ENCODE assay signal across 2 cellular contexts in genomic region chr18:49016648-49017539, GRCh38.
TF ChIP-seq lines count a peak whose summit lies in the region.

No MANE protein-coding gene starts in this region.

TF ChIP-seq in K562, 482 proteins besides CTCF, POLR2A, EP300 and RAD21 (continued from another document and continues in another):
- TF ChIP-seq, protein P1, sequence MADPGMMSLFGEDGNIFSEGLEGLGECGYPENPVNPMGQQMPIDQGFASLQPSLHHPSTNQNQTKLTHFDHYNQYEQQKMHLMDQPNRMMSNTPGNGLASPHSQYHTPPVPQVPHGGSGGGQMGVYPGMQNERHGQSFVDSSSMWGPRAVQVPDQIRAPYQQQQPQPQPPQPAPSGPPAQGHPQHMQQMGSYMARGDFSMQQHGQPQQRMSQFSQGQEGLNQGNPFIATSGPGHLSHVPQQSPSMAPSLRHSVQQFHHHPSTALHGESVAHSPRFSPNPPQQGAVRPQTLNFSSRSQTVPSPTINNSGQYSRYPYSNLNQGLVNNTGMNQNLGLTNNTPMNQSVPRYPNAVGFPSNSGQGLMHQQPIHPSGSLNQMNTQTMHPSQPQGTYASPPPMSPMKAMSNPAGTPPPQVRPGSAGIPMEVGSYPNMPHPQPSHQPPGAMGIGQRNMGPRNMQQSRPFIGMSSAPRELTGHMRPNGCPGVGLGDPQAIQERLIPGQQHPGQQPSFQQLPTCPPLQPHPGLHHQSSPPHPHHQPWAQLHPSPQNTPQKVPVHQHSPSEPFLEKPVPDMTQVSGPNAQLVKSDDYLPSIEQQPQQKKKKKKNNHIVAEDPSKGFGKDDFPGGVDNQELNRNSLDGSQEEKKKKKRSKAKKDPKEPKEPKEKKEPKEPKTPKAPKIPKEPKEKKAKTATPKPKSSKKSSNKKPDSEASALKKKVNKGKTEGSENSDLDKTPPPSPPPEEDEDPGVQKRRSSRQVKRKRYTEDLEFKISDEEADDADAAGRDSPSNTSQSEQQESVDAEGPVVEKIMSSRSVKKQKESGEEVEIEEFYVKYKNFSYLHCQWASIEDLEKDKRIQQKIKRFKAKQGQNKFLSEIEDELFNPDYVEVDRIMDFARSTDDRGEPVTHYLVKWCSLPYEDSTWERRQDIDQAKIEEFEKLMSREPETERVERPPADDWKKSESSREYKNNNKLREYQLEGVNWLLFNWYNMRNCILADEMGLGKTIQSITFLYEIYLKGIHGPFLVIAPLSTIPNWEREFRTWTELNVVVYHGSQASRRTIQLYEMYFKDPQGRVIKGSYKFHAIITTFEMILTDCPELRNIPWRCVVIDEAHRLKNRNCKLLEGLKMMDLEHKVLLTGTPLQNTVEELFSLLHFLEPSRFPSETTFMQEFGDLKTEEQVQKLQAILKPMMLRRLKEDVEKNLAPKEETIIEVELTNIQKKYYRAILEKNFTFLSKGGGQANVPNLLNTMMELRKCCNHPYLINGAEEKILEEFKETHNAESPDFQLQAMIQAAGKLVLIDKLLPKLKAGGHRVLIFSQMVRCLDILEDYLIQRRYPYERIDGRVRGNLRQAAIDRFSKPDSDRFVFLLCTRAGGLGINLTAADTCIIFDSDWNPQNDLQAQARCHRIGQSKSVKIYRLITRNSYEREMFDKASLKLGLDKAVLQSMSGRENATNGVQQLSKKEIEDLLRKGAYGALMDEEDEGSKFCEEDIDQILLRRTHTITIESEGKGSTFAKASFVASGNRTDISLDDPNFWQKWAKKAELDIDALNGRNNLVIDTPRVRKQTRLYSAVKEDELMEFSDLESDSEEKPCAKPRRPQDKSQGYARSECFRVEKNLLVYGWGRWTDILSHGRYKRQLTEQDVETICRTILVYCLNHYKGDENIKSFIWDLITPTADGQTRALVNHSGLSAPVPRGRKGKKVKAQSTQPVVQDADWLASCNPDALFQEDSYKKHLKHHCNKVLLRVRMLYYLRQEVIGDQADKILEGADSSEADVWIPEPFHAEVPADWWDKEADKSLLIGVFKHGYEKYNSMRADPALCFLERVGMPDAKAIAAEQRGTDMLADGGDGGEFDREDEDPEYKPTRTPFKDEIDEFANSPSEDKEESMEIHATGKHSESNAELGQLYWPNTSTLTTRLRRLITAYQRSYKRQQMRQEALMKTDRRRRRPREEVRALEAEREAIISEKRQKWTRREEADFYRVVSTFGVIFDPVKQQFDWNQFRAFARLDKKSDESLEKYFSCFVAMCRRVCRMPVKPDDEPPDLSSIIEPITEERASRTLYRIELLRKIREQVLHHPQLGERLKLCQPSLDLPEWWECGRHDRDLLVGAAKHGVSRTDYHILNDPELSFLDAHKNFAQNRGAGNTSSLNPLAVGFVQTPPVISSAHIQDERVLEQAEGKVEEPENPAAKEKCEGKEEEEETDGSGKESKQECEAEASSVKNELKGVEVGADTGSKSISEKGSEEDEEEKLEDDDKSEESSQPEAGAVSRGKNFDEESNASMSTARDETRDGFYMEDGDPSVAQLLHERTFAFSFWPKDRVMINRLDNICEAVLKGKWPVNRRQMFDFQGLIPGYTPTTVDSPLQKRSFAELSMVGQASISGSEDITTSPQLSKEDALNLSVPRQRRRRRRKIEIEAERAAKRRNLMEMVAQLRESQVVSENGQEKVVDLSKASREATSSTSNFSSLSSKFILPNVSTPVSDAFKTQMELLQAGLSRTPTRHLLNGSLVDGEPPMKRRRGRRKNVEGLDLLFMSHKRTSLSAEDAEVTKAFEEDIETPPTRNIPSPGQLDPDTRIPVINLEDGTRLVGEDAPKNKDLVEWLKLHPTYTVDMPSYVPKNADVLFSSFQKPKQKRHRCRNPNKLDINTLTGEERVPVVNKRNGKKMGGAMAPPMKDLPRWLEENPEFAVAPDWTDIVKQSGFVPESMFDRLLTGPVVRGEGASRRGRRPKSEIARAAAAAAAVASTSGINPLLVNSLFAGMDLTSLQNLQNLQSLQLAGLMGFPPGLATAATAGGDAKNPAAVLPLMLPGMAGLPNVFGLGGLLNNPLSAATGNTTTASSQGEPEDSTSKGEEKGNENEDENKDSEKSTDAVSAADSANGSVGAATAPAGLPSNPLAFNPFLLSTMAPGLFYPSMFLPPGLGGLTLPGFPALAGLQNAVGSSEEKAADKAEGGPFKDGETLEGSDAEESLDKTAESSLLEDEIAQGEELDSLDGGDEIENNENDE (IDR thresholded peaks at IDR 0.05; ENCODE audit: low read depth, low read length): no peak
- TF ChIP-seq BRF1 (IDR thresholded peaks at IDR 0.05; ENCODE audit: borderline replicate concordance, extremely low read depth, insufficient read length) (no peak), HMG20A (CRISPR knock-in tag; conservative IDR thresholded peaks at IDR 0.05) (no peak), GATA2 (CRISPR knock-in tag; IDR thresholded peaks at IDR 0.05) (no peak), ZNF133 (CRISPR knock-in tag; IDR thresholded peaks at IDR 0.05) (no peak), RCOR1 (IDR thresholded peaks at IDR 0.05; ENCODE audit: borderline replicate concordance in 1 of 2, low read depth in 2 of 2, low read length in 2 of 2) (no peak), POLR2H (tag; IDR thresholded peaks at IDR 0.05; ENCODE audit: low read depth) (no peak), MAFG (tag; conservative IDR thresholded peaks at IDR 0.05) (no peak), ZNF583 (CRISPR knock-in tag; IDR thresholded peaks at IDR 0.05) (no peak), BDP1 (IDR thresholded peaks at IDR 0.05; ENCODE audit: insufficient read depth, insufficient read length) (no peak), SRF (CRISPR knock-in tag; IDR thresholded peaks at IDR 0.05) (no peak), L3MBTL2 (IDR thresholded peaks at IDR 0.05) (0 out of 2 replicates have a peak, but pooled peaks have one; percentile 29), ZNF507 (tag; conservative IDR thresholded peaks at IDR 0.05) (no peak), NCOR1 (IDR thresholded peaks at IDR 0.05) (no peak), E2F6 (IDR thresholded peaks at IDR 0.05; ENCODE audit: borderline replicate concordance in 1 of 2, extremely low read depth in 1 of 2, insufficient read depth in 1 of 2, insufficient read length in 1 of 2, low read depth in 1 of 2, low read length in 1 of 2, poor library complexity in 1 of 2, severe bottlenecking in 1 of 2) (peak in 1 of 2 experiments; percentile 8), PREB (CRISPR knock-in tag; IDR thresholded peaks at IDR 0.05) (no peak)

TF ChIP-seq in HepG2, 621 proteins besides CTCF, POLR2A, EP300 and RAD21 (continued from another document):
- TF ChIP-seq ZNF576 (CRISPR knock-in tag; IDR thresholded peaks at IDR 0.05) (no peak), ZFP1 (CRISPR knock-in tag; IDR thresholded peaks at IDR 0.05) (no peak), ATF7 (IDR thresholded peaks at IDR 0.05) (no peak), ATF7 (CRISPR knock-in tag; IDR thresholded peaks at IDR 0.05) (0 out of 2 replicates have a peak, but pooled peaks have one; percentile 35), ZNF121 (CRISPR knock-in tag; IDR thresholded peaks at IDR 0.05) (peak; percentile 26; the same call in 1 of the 2 replicates), ZNF746 (CRISPR knock-in tag; IDR thresholded peaks at IDR 0.05) (0 out of 2 replicates have a peak, but pooled peaks have one; percentile 21), SALL1 (CRISPR knock-in tag; IDR thresholded peaks at IDR 0.05) (peak; percentile 24; the same call in 1 of the 2 replicates), SOX6 (IDR thresholded peaks at IDR 0.05) (no peak), SOX6 (CRISPR knock-in tag; IDR thresholded peaks at IDR 0.05) (0 out of 2 replicates have a peak, but pooled peaks have one; percentile 36), ZNF350 (CRISPR knock-in tag; IDR thresholded peaks at IDR 0.05; ENCODE audit: borderline replicate concordance, low read depth) (peak; percentile 54; the same call in 1 of the 2 replicates), BHLHE40 (IDR thresholded peaks at IDR 0.05; ENCODE audit: low read length) (peak; percentile 36), STAG1 (CRISPR knock-in tag; IDR thresholded peaks at IDR 0.05) (peak; percentile 30; the same call in 1 of the 2 replicates), FOSL1 (CRISPR knock-in tag; IDR thresholded peaks at IDR 0.05; ENCODE audit: borderline replicate concordance) (peak; percentile 63; the same call in 1 of the 2 replicates), ZNF251 (CRISPR knock-in tag; IDR thresholded peaks at IDR 0.05) (no peak), HMG20A (CRISPR knock-in tag; IDR thresholded peaks at IDR 0.05; ENCODE audit: borderline replicate concordance) (0 out of 2 replicates have a peak, but pooled peaks have one; percentile 25), SKI (IDR thresholded peaks at IDR 0.05; ENCODE audit: partially characterized antibody) (no peak), KAT2B (IDR thresholded peaks at IDR 0.05; ENCODE audit: borderline replicate concordance, low read depth, low read length) (no peak), JUND (CRISPR knock-in tag; IDR thresholded peaks at IDR 0.05) (peak; percentile 91), IRF9 (CRISPR knock-in tag; IDR thresholded peaks at IDR 0.05; ENCODE audit: borderline replicate concordance) (no peak)
- TF ChIP-seq, protein P2, sequence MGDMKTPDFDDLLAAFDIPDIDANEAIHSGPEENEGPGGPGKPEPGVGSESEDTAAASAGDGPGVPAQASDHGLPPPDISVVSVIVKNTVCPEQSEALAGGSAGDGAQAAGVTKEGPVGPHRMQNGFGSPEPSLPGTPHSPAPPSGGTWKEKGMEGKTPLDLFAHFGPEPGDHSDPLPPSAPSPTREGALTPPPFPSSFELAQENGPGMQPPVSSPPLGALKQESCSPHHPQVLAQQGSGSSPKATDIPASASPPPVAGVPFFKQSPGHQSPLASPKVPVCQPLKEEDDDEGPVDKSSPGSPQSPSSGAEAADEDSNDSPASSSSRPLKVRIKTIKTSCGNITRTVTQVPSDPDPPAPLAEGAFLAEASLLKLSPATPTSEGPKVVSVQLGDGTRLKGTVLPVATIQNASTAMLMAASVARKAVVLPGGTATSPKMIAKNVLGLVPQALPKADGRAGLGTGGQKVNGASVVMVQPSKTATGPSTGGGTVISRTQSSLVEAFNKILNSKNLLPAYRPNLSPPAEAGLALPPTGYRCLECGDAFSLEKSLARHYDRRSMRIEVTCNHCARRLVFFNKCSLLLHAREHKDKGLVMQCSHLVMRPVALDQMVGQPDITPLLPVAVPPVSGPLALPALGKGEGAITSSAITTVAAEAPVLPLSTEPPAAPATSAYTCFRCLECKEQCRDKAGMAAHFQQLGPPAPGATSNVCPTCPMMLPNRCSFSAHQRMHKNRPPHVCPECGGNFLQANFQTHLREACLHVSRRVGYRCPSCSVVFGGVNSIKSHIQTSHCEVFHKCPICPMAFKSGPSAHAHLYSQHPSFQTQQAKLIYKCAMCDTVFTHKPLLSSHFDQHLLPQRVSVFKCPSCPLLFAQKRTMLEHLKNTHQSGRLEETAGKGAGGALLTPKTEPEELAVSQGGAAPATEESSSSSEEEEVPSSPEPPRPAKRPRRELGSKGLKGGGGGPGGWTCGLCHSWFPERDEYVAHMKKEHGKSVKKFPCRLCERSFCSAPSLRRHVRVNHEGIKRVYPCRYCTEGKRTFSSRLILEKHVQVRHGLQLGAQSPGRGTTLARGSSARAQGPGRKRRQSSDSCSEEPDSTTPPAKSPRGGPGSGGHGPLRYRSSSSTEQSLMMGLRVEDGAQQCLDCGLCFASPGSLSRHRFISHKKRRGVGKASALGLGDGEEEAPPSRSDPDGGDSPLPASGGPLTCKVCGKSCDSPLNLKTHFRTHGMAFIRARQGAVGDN (CRISPR knock-in tag; IDR thresholded peaks at IDR 0.05): peak; percentile 58
- TF ChIP-seq, protein P3, sequence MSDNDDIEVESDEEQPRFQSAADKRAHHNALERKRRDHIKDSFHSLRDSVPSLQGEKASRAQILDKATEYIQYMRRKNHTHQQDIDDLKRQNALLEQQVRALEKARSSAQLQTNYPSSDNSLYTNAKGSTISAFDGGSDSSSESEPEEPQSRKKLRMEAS (IDR thresholded peaks at IDR 0.05): peak; percentile 40; the same call in 1 of the 2 replicates
